In the genomic region with DNA sequence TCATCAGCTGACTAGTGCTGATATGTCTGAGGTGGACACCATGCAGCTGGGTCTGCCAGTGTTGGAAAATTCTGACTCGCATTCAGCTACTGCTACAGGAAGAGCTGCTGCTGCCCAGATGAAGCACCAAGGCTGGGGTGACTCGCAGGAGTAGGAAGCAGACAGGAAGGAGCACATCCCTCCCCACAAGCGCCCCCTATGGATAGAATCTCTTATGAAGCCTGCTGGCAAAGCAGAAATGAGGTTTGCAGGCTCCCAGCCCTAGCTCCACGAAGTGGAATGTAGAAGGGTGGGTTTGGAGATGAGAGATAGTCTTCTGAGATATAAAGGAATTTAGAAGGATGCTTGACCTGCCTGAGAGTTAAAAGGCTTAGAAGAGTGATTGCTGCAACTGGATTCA, we compare ENCODE assay signal across 1 cellular context.
TF ChIP-seq lines count a peak whose summit lies in the region.

No MANE protein-coding gene starts in this region.

TF ChIP-seq in GM23338, 12 proteins besides CTCF, POLR2A, EP300 and RAD21:
- TF ChIP-seq ZNF462 (CRISPR knock-in tag; IDR thresholded peaks at IDR 0.05) (0 out of 2 replicates have a peak, but pooled peaks have one; percentile 14), JUNB (IDR thresholded peaks at IDR 0.05; ENCODE audit: unreplicated experiment) (no peak)
- TF ChIP-seq, protein P1, sequence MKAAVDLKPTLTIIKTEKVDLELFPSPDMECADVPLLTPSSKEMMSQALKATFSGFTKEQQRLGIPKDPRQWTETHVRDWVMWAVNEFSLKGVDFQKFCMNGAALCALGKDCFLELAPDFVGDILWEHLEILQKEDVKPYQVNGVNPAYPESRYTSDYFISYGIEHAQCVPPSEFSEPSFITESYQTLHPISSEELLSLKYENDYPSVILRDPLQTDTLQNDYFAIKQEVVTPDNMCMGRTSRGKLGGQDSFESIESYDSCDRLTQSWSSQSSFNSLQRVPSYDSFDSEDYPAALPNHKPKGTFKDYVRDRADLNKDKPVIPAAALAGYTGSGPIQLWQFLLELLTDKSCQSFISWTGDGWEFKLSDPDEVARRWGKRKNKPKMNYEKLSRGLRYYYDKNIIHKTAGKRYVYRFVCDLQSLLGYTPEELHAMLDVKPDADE (IDR thresholded peaks at IDR 0.05), result no peak
TF ChIP-seq in GM23338: peak in this region for 1.
